1 cellular context compared by ENCODE assay signal in genomic region chr2:45332094-45332493, GRCh38.
TF ChIP-seq lines count a peak whose summit lies in the region.

No MANE protein-coding gene starts in this region.

TF ChIP-seq in GM23338, 12 proteins besides CTCF, POLR2A, EP300 and RAD21 (continued from another document):
- TF ChIP-seq ZNF462 (CRISPR knock-in tag; IDR thresholded peaks at IDR 0.05), result no peak
- TF ChIP-seq REST (IDR thresholded peaks at IDR 0.05; ENCODE audit: unreplicated experiment), result no peak
- no peak for TF ChIP-seq STAT1 (IDR thresholded peaks at IDR 0.05; ENCODE audit: unreplicated experiment)
